In the genomic region with DNA sequence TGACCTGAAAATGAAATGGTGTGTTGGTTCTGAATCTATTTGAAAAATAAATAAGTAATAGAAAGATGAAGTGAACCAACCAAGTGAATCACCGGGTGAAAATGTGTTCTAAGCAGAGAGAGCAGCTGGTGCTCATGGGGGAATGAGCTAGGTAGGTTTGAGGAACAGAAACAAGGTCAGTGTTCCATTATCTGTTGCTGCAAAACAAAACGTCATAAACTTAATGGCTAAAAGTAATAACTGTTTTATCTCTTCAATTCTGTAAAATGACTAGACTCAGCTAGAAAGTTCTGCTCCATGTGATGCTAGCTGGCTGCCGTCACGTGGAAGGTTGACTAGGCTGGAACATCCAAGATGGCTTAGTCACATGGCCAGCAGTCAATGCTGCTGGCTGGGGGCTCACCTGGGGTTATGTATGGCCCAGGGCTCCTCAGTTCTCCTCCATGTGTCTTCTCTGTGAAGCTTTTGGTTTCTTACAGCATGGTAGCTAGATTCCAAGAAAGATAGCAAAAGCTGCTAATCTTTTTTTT, we compare ENCODE assay signal across 11 cellular contexts. TPM values are rescaled to one million over a fixed set of nuclear protein-coding genes. Genes with fewer than 3 reads are reported as not detected.
DNase-seq lines count a peak whose midpoint lies in the region; ATAC-seq and TF ChIP-seq lines count a peak whose summit lies in the region.
"Had no signal": no experiment of that assay in that cellular context is flagged by ENCODE, and none has a peak within 500 bp of the region (broad histone marks: within the 10 kb centered on the region; RNA-seq: fewer than 3 reads in every experiment).

No MANE protein-coding gene starts in this region.

- no peaks in the 10 kb centered on the region for H3K9me3 Mint-ChIP-seq in activated T-helper 17 cell treated with anti-CD3 and anti-CD28 coated beads, Interleukin-2, amount 50 U/mL, for 72 hours
- H3K9me3 Mint-ChIP-seq in chondrocyte (ENCODE audit: low read depth) (peaks cover 11% of the 10 kb centered on the region), HFFc6 (no peaks in the 10 kb centered on the region)

- no peaks in the 10 kb centered on the region for H3K36me3 Mint-ChIP-seq in activated T-helper 17 cell treated with anti-CD3 and anti-CD28 coated beads, Interleukin-2, amount 50 U/mL, for 72 hours (ENCODE audit: low read depth)
- H3K36me3 Mint-ChIP-seq in chondrocyte (ENCODE audit: low read depth) (no peaks in the 10 kb centered on the region), HFFc6 (ENCODE audit: low read depth) (no peaks in the 10 kb centered on the region)

- H3K4me1 Mint-ChIP-seq in activated T-helper 17 cell treated with anti-CD3 and anti-CD28 coated beads, Interleukin-2, amount 50 U/mL, for 72 hours = peaks cover 22% of the 10 kb centered on the region
- H3K4me1 Mint-ChIP-seq in chondrocyte (ENCODE audit: low read depth) (no peaks in the 10 kb centered on the region), HFFc6 (ENCODE audit: low read depth) (peaks cover 6% of the 10 kb centered on the region; the same call in 1 of the 2 replicates)

- no peak overlapping the region for H3K27ac Mint-ChIP-seq in activated T-helper 17 cell treated with anti-CD3 and anti-CD28 coated beads, Interleukin-2, amount 50 U/mL, for 72 hours
- no peak overlapping the region for H3K27ac Mint-ChIP-seq in chondrocyte (ENCODE audit: unreplicated experiment)
- no peak overlapping the region for H3K27ac Mint-ChIP-seq in HFFc6

- ATAC-seq in GM19463 (IDR thresholded peaks at IDR 0.05; ENCODE audit: unreplicated experiment) = peak; percentile 88
- peak; percentile 91 for ATAC-seq in HG03135 (IDR thresholded peaks at IDR 0.05; ENCODE audit: unreplicated experiment)
- peak; percentile 23 for ATAC-seq in activated T-helper 17 cell treated with anti-CD3 and anti-CD28 coated beads, Interleukin-2, amount 50 U/mL, for 72 hours (replicated peaks)
- ATAC-seq: PC-3 had no signal

- in situ Hi-C loops in GM13976 (cut with MboI; ENCODE audit: low sequenced_read_pairs, unreplicated experiment) = no loop called here

- DNase-seq in GM13976 (ENCODE audit: low spot score) = peak; percentile 59
- no peak for DNase-seq in COLO829 (ENCODE audit: low spot score)
- DNase-seq in chondrocyte (ENCODE audit: low spot score) = no peak
- no peak for DNase-seq in nucleus accumbens (lab: John Stamatoyannopoulos, UW)
- no peak for DNase-seq in HFFc6
- DNase-seq: activated T-cell treated with anti-CD3 and anti-CD28 coated beads, Interleukin-2, amount 50 U/mL, for 4 hours; PC-3; stomach had no signal

- no peak overlapping the region for H3K4me3 Mint-ChIP-seq in activated T-helper 17 cell treated with anti-CD3 and anti-CD28 coated beads, Interleukin-2, amount 50 U/mL, for 72 hours
- no peak overlapping the region for H3K4me3 Mint-ChIP-seq in chondrocyte (ENCODE audit: unreplicated experiment)
- no peak overlapping the region for H3K4me3 Mint-ChIP-seq in HFFc6
- H3K4me3 Mint-ChIP-seq: activated T-cell treated with anti-CD3 and anti-CD28 coated beads, Interleukin-2, amount 50 U/mL, for 4 hours had no signal

- no peaks in the 10 kb centered on the region for H3K27me3 Mint-ChIP-seq in activated T-helper 17 cell treated with anti-CD3 and anti-CD28 coated beads, Interleukin-2, amount 50 U/mL, for 72 hours
- H3K27me3 Mint-ChIP-seq in chondrocyte (ENCODE audit: low read depth) = peaks cover 25% of the 10 kb centered on the region
- H3K27me3 Mint-ChIP-seq in HFFc6 (ENCODE audit: insufficient read depth) = peaks cover 21% of the 10 kb centered on the region

- TF ChIP-seq CTCF in GM13976 (IDR thresholded peaks at IDR 0.05; ENCODE audit: borderline replicate concordance, control extremely low read depth, extremely low read depth, insufficient read depth, missing control alignments) (no peak), chondrocyte (IDR thresholded peaks at IDR 0.05) (no peak), HFFc6 (IDR thresholded peaks at IDR 0.05) (no peak)

RNA-seq across cellular contexts. Expression of gene SH3BP5, which starts 13.3 kb away (rescaled TPM):
- 10 to 100 TPM; 20.2 to 24.6 TPM for total RNA-seq in activated T-helper 17 cell treated with anti-CD3 and anti-CD28 coated beads, Interleukin-2, amount 50 U/mL, for 72 hours
- total RNA-seq in chondrocyte = 12.2 to 13.5 TPM (median 13.3 TPM) in 3 replicates
- 10 to 100 TPM; 10.8 to 14.2 (median 11.9) TPM for total RNA-seq in HFFc6 (2021; fragmentation: NEBNext Ultra II Directional; extraction: Animal tissue kit (Norgen Biotek cat#: 25700))

Comparison
In these comparisons a context has a peak if more than half of its experiments do, and no peak if none do; other contexts are left out.
1. ATAC-seq: peak in every context shown above with its lines; median percentile 91 in HG03135; 88 in GM19463; 23 in activated T-helper 17 cell treated with anti-CD3 and anti-CD28 coated beads, Interleukin-2, amount 50 U/mL, for 72 hours.